6 cellular contexts compared by ENCODE assay signal in the genomic region with DNA sequence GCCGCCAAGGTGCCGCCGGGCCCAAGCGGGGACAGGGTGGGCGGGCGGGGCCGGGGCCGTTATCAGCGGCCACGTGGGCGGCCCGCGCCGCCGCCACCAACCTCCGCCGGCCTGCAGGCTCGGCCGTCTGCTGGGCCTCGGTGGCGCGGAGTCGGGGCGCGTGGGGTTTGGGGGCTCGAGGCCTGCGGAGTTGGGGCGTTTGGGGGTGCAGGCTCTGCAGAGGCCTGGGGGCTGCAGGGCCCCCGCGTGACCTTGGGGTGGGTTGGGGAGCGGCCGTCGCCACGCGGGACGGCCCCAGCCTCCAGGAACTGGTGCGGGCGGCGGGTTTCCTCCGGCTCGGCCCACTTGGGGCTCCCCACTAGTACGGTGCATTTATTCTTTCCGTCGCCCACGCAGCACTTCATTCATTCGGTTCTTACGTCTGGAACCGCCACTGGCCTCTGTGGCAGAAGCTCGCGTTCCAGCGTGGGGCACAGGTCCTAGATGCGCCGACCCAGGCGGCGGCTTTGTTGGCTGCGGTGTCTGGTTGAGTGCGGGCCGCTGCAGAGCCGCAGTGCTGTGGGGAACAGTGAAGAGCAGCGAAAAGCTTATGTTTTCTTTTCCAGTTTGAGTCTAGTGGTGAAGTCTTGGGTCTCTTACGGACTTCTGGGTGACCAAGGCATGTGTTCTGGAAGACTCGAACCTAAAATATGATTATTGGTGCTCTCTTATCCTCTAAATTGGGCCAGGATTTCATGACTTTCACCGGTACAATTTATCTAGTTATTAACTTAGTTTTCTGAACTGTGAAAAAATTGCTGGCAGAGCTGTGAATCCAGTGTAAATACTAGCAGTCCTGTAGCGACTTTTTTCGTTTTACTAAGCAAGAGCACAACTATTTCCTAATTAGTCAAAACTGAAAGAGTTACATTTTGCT. TPM values are rescaled to one million over a fixed set of nuclear protein-coding genes. Genes with fewer than 3 reads are reported as not detected.
A peak's percentile ranks its signal among the peaks of the same experiment; 100 is the strongest.
DNase-seq lines count a peak whose midpoint lies in the region; ATAC-seq and TF ChIP-seq lines count a peak whose summit lies in the region.

No MANE protein-coding gene starts in this region.

- peaks cover 17 to 31% (median 28%) of the 10 kb centered on the region in 3 donors for H3K27me3 Mint-ChIP-seq in immature natural killer cell (ENCODE audit: low read depth in 3 of 3)

- peaks cover 40 to 49% of the 10 kb centered on the region in 2 donors for H3K4me1 Mint-ChIP-seq in immature natural killer cell

- peak overlapping the region; percentile 82 to 86 (median 84) for H3K4me3 Mint-ChIP-seq in immature natural killer cell

- TF ChIP-seq CTCF in GM13976 (IDR thresholded peaks at IDR 0.05; ENCODE audit: borderline replicate concordance, control extremely low read depth, extremely low read depth, insufficient read depth, missing control alignments), result no peak

- peaks cover 3 to 12% (median 3%) of the 10 kb centered on the region in 3 donors for H3K36me3 Mint-ChIP-seq in immature natural killer cell

- peaks cover 0 to 3% (median 0%) of the 10 kb centered on the region in 6 donors for H3K9me3 Mint-ChIP-seq in immature natural killer cell

- DNase-seq in GM13976 (ENCODE audit: low spot score), result peak; percentile 77
- DNase-seq in activated T-cell treated with anti-CD3 and anti-CD28 coated beads, Interleukin-2, amount 50 U/mL, for 1 hour, result peak; percentile 59
- DNase-seq in immature natural killer cell, result peak; percentile 56 to 61 (median 60)
- peak; percentile 77 for DNase-seq in stimulated activated naive CD4-positive, alpha-beta T cell treated with Interleukin-2 at 50 U/mL for 16 hours (lab: John Stamatoyannopoulos, UW)
- DNase-seq in hippocampal formation (lab: John Stamatoyannopoulos, UW), result no peak

- peak overlapping the region; percentile 72 to 89 (median 86) for H3K27ac Mint-ChIP-seq in immature natural killer cell

- peak; percentile 34 for ATAC-seq in HG03280 (IDR thresholded peaks at IDR 0.05; ENCODE audit: unreplicated experiment)

- in situ Hi-C loops in GM13976 (cut with MboI; ENCODE audit: low sequenced_read_pairs, unreplicated experiment), result no loop called here

RNA-seq across cellular contexts. Expression of a gene that starts 0.9 kb away (rescaled TPM):
- polyA plus RNA-seq in immature natural killer cell, result 10 to 100 TPM; 22.7 to 33.7 (median 27.6) TPM

RNA-seq across cellular contexts. Expression of a gene that starts 2.0 kb away (rescaled TPM):
- polyA plus RNA-seq in immature natural killer cell, result 100 to 1,000 TPM in 1 of 3 donors, 10 to 100 TPM in 2; 90.4 to 111 (median 92.4) TPM

RNA-seq across cellular contexts. Expression of a gene that starts 13.7 kb away (rescaled TPM):
- polyA plus RNA-seq in immature natural killer cell, result 1 to 10 TPM in 1 of 3 donors, under 1 TPM in 2; 0.54 to 3.7 (median 0.79) TPM

RNA-seq across cellular contexts. Expression of a gene that starts 32.9 kb away (rescaled TPM):
- under 1 TPM in 1 of 3 donors, not detected in 2; 0.66 TPM for polyA plus RNA-seq in immature natural killer cell

RNA-seq across cellular contexts. Expression of a gene that starts 37.9 kb away (rescaled TPM):
- 1 to 10 TPM in 2 of 3 donors, under 1 TPM in 1; 0.83 to 5.4 (median 1.4) TPM for polyA plus RNA-seq in immature natural killer cell

Comparison
In these comparisons a context has a peak if more than half of its experiments do, and no peak if none do; other contexts are left out.
1. DNase-seq: peak in GM13976 (single experiment), activated T-cell treated with anti-CD3 and anti-CD28 coated beads, Interleukin-2, amount 50 U/mL, for 1 hour (single experiment), immature natural killer cell (3 of 3) and stimulated activated naive CD4-positive, alpha-beta T cell treated with Interleukin-2 at 50 U/mL for 16 hours (single experiment); none in hippocampal formation (0 of 2).